19 cellular contexts compared by ENCODE assay signal in the genomic region with DNA sequence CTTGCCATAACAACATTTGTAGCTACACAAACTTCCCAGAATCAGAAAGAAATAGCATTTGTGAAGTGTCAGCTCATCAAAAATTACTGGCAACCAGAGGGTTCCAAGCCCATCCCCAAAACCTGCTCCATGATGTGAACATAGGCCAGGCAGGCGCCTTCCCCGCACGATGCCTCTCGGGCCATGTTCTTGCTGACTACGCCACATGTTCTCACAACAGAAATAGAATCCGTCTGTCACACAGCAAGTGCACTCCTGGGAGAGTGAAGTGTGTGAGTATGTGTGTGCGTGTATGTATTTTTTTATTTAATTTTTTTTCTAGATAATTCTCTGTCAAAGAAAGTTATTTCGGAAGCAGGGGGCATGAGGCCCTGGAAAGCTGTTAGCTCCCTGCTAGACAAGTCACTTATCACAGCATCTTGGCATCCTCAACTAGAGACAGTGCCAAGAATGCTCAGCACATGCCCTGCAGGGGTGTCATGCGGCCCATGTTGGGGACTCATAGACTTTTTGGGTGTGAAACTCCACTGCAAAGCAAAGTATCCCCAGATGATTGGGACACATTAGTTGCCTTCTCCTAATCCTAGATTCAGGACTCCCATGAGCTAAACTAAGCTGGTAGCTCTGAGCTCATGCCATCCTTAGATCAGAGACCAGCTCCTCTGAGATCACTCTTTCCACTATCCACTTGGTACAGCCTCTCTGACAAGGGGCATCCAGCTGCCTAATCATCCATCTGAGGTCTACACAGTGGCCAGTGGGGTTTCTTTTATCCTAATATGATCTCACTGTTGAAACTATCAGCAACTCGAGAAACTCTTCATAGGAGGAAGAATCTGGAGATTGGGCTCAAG.
"Had no signal": no experiment of that assay in that cellular context is flagged by ENCODE, and none has a peak within 500 bp of the region (broad histone marks: within the 10 kb centered on the region; RNA-seq: fewer than 3 reads in every experiment).

No MANE protein-coding gene starts in this region.

- DNase-seq: activated CD4-positive, alpha-beta T cell treated with anti-CD3 and anti-CD28 coated beads for 1 hour; activated CD4-positive, alpha-beta T cell treated with anti-CD3 and anti-CD28 coated beads, Interleukin-2, amount 50 U/mL, for 48 hours; activated CD8-positive, alpha-beta memory T cell treated with anti-CD3 and anti-CD28 coated beads, Interleukin-2, amount 10 ng/mL, durations not matched to agents 7 days and 5 days; activated effector memory CD4-positive, alpha-beta T cell treated with Interleukin-2 at 50 U/mL for 16 hours; activated T-cell treated with anti-CD3 and anti-CD28 coated beads, Interleukin-2, amount 50 U/mL, for 24 hours; lower lobe of right lung; midbrain; naive thymus-derived CD8-positive, alpha-beta T cell; sigmoid colon; stimulated activated CD4-positive, alpha-beta T cell treated with anti-CD3 and anti-CD28 coated beads, Interleukin-12 subunit alpha, Interleukin-12 subunit beta, amount 100 ng/mL, for 4 hours; stimulated activated CD4-positive, alpha-beta T cell treated with anti-CD3 and anti-CD28 coated beads, Interleukin-2, amount 100 ng/mL, for 48 hours; stimulated activated naive CD8-positive, alpha-beta T cell treated with anti-CD3 and anti-CD28 coated beads, Interleukin-15, amount 100 ng/mL, for 72 hours; SW 1271; T-helper 9 cell had no signal

- H3K27me3 Mint-ChIP-seq: activated CD8-positive, alpha-beta memory T cell treated with anti-CD3 and anti-CD28 coated beads, Interleukin-2, amount 10 ng/mL, durations not matched to agents 7 days and 5 days had no signal

- H3K27me3 ChIP-seq: breast epithelium, sigmoid colon had no signal

- H3K4me3 Mint-ChIP-seq: activated CD8-positive, alpha-beta memory T cell treated with anti-CD3 and anti-CD28 coated beads, Interleukin-2, amount 10 ng/mL, durations not matched to agents 7 days and 5 days; activated naive CD8-positive, alpha-beta T cell; activated T-cell treated with anti-CD3 and anti-CD28 coated beads, Interleukin-2, amount 50 U/mL, for 24 hours; naive thymus-derived CD8-positive, alpha-beta T cell; stimulated activated naive CD8-positive, alpha-beta T cell treated with anti-CD3 and anti-CD28 coated beads, Interleukin-15, amount 100 ng/mL, for 72 hours had no signal

- H3K9me3 ChIP-seq: breast epithelium, lower lobe of right lung, prostate gland, sigmoid colon, thoracic aorta had no signal

- H3K4me3 ChIP-seq: breast epithelium, hepatocyte, lower lobe of right lung, prostate gland, sigmoid colon, thoracic aorta had no signal

- H3K36me3 ChIP-seq: breast epithelium, lower lobe of right lung, prostate gland, sigmoid colon, thoracic aorta had no signal

- ATAC-seq: activated CD8-positive, alpha-beta memory T cell treated with anti-CD3 and anti-CD28 coated beads, Interleukin-2, amount 10 ng/mL, durations not matched to agents 7 days and 5 days; lower lobe of right lung; naive thymus-derived CD8-positive, alpha-beta T cell; stimulated activated naive CD8-positive, alpha-beta T cell treated with anti-CD3 and anti-CD28 coated beads, Interleukin-15, amount 100 ng/mL, for 72 hours had no signal

- H3K27ac Mint-ChIP-seq: activated CD8-positive, alpha-beta memory T cell treated with anti-CD3 and anti-CD28 coated beads, Interleukin-2, amount 10 ng/mL, durations not matched to agents 7 days and 5 days; activated naive CD8-positive, alpha-beta T cell; activated T-cell treated with anti-CD3 and anti-CD28 coated beads, Interleukin-2, amount 50 U/mL, for 24 hours; naive thymus-derived CD8-positive, alpha-beta T cell; stimulated activated naive CD8-positive, alpha-beta T cell treated with anti-CD3 and anti-CD28 coated beads, Interleukin-15, amount 100 ng/mL, for 72 hours had no signal

- H3K4me1 Mint-ChIP-seq: activated CD8-positive, alpha-beta memory T cell treated with anti-CD3 and anti-CD28 coated beads, Interleukin-2, amount 10 ng/mL, durations not matched to agents 7 days and 5 days; stimulated activated naive CD8-positive, alpha-beta T cell treated with anti-CD3 and anti-CD28 coated beads, Interleukin-15, amount 100 ng/mL, for 72 hours had no signal

- H3K27ac ChIP-seq: breast epithelium, hepatocyte, lower lobe of right lung, prostate gland, sigmoid colon, thoracic aorta had no signal

- H3K4me1 ChIP-seq: breast epithelium, prostate gland, sigmoid colon had no signal

- H3K9me3 Mint-ChIP-seq: stimulated activated naive CD8-positive, alpha-beta T cell treated with anti-CD3 and anti-CD28 coated beads, Interleukin-15, amount 100 ng/mL, for 72 hours had no signal

- H3K36me3 Mint-ChIP-seq: activated CD8-positive, alpha-beta memory T cell treated with anti-CD3 and anti-CD28 coated beads, Interleukin-2, amount 10 ng/mL, durations not matched to agents 7 days and 5 days; activated naive CD8-positive, alpha-beta T cell; naive thymus-derived CD8-positive, alpha-beta T cell had no signal
